8 cellular contexts compared by ENCODE assay signal in the genomic region with DNA sequence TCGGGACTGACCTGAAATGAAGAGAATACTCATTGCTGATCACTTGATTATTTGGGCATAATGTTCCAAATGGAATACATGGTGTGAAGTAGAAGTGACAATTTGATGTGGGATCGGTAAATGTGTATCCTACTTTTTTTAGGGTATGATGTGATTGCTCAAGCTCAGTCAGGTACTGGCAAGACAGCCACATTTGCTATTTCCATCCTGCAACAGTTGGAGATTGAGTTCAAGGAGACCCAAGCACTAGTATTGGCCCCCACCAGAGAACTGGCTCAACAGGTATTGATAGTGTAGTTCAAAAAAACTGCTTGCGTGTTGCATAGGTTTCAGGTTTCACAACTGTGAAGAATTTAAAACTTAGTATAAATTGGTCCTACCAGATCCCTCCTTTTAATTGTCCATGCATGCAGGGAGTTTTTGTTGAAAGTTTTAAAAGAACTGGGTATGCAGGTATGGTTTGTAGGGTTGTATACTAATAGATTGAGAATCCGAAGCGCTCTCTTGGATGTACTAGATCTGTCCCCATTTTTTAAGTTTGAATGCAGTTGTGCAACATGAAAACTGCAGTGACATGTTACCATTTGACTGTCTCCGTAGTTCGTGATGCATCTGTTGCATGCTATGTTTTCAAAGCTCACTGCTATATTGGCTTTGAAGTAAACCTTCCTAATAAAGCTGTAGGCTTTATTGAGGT. TPM values are rescaled to one million over a fixed set of nuclear protein-coding genes. Genes with fewer than 3 reads are reported as not detected.
DNase-seq lines count a peak whose midpoint lies in the region; ATAC-seq and TF ChIP-seq lines count a peak whose summit lies in the region.

No MANE protein-coding gene starts in this region.

- TF ChIP-seq CTCF in kidney epithelial cell (IDR thresholded peaks at IDR 0.05; ENCODE audit: insufficient read depth, low read length, poor library complexity, severe bottlenecking) (no peak), tibial artery (IDR thresholded peaks at IDR 0.05) (no peak)

- H3K27me3 Mint-ChIP-seq in activated T-cell treated with anti-CD3 and anti-CD28 coated beads, Interleukin-2, amount 50 U/mL, for 4 hours (ENCODE audit: low read depth): peaks cover 5% of the 10 kb centered on the region
- no peaks in the 10 kb centered on the region for H3K27me3 Mint-ChIP-seq in activated T-helper 2 cell treated with anti-CD3 and anti-CD28 coated beads, Interferon-gamma antibody, Interleukin-2, Interleukin-4, amounts not matched to agents 10 μg/mL and 5 μg/mL and 100 μg/mL, durations not matched to agents 14 hours and 24 hours and 36 hours (ENCODE audit: low read depth)

- peaks cover 0 to 45% (median 33%) of the 10 kb centered on the region in 4 donors for H3K4me1 ChIP-seq in tibial artery

- H3K4me3 Mint-ChIP-seq in activated T-cell treated with anti-CD3 and anti-CD28 coated beads, Interleukin-2, amount 50 U/mL, for 4 hours: peak overlapping the region; percentile 99
- H3K4me3 Mint-ChIP-seq in activated T-helper 2 cell treated with anti-CD3 and anti-CD28 coated beads, Interferon-gamma antibody, Interleukin-2, Interleukin-4, amounts not matched to agents 10 μg/mL and 5 μg/mL and 100 μg/mL, durations not matched to agents 14 hours and 24 hours and 36 hours (ENCODE audit: low read depth): peak overlapping the region; percentile 96

- no peaks in the 10 kb centered on the region for H3K27me3 ChIP-seq in kidney epithelial cell (ENCODE audit: control insufficient read depth, insufficient read depth, low read length)
- H3K27me3 ChIP-seq in tibial artery: no peaks in the 10 kb centered on the region

- H3K4me3 ChIP-seq in kidney epithelial cell (ENCODE audit: low read depth, low read length) (peak overlapping the region; percentile 99), tibial artery (peak overlapping the region; percentile 81 to 92)

- H3K36me3 Mint-ChIP-seq in activated T-cell treated with anti-CD3 and anti-CD28 coated beads, Interleukin-2, amount 50 U/mL, for 4 hours (ENCODE audit: insufficient read depth): peaks cover 61% of the 10 kb centered on the region
- peaks cover 69% of the 10 kb centered on the region for H3K36me3 Mint-ChIP-seq in activated T-helper 2 cell treated with anti-CD3 and anti-CD28 coated beads, Interferon-gamma antibody, Interleukin-2, Interleukin-4, amounts not matched to agents 10 μg/mL and 5 μg/mL and 100 μg/mL, durations not matched to agents 14 hours and 24 hours and 36 hours (ENCODE audit: low read depth)

- H3K27ac ChIP-seq in tibial artery: peak overlapping the region; percentile 95 to 99

- peak overlapping the region; percentile 99 for H3K27ac Mint-ChIP-seq in activated T-helper 2 cell treated with anti-CD3 and anti-CD28 coated beads, Interferon-gamma antibody, Interleukin-2, Interleukin-4, amounts not matched to agents 10 μg/mL and 5 μg/mL and 100 μg/mL, durations not matched to agents 14 hours and 24 hours and 36 hours

- no peaks in the 10 kb centered on the region for H3K9me3 ChIP-seq in tibial artery

- no peaks in the 10 kb centered on the region for H3K9me3 Mint-ChIP-seq in activated T-cell treated with anti-CD3 and anti-CD28 coated beads, Interleukin-2, amount 50 U/mL, for 4 hours
- no peaks in the 10 kb centered on the region for H3K9me3 Mint-ChIP-seq in activated T-helper 2 cell treated with anti-CD3 and anti-CD28 coated beads, Interferon-gamma antibody, Interleukin-2, Interleukin-4, amounts not matched to agents 10 μg/mL and 5 μg/mL and 100 μg/mL, durations not matched to agents 14 hours and 24 hours and 36 hours

- no peak for ATAC-seq in activated T-cell treated with anti-CD3 and anti-CD28 coated beads, Interleukin-2, amount 50 U/mL, for 4 hours

- H3K36me3 ChIP-seq in kidney epithelial cell (ENCODE audit: control insufficient read depth, insufficient read depth, low read length) (peaks cover 2% of the 10 kb centered on the region), tibial artery (peaks cover 56 to 59% (median 57%) of the 10 kb centered on the region in 3 donors)

- intact Hi-C loops in activated T-helper 2 cell treated with anti-CD3 and anti-CD28 coated beads, Interferon-gamma antibody, Interleukin-2, Interleukin-4, amounts not matched to agents 10 μg/mL and 5 μg/mL and 100 μg/mL, durations not matched to agents 14 hours and 24 hours and 36 hours (cut with micrococcal nuclease): loop anchor here (1.0 to 5.0 kb wide), 4 partner anchors 21 to 168 kb away; a partner anchor contains a TSS
- intact Hi-C loops in tibial artery (cut with DNase I; ENCODE audit: low total_unique reads): no loop called here

- H3K4me1 Mint-ChIP-seq in activated T-cell treated with anti-CD3 and anti-CD28 coated beads, Interleukin-2, amount 50 U/mL, for 4 hours (ENCODE audit: low read depth): peaks cover 41% of the 10 kb centered on the region
- peaks cover 39% of the 10 kb centered on the region for H3K4me1 Mint-ChIP-seq in activated T-helper 2 cell treated with anti-CD3 and anti-CD28 coated beads, Interferon-gamma antibody, Interleukin-2, Interleukin-4, amounts not matched to agents 10 μg/mL and 5 μg/mL and 100 μg/mL, durations not matched to agents 14 hours and 24 hours and 36 hours (ENCODE audit: low read depth)

- no peak for DNase-seq in activated T-cell treated with anti-CD3 and anti-CD28 coated beads, Interleukin-2, amount 50 U/mL, for 4 hours
- no peak for DNase-seq in activated T-cell treated with anti-CD3 and anti-CD28 coated beads, Interleukin-2, amount 50 U/mL, for 1 hour
- no peak for DNase-seq in activated T-helper 2 cell treated with anti-CD3 and anti-CD28 coated beads, Interferon-gamma antibody, Interleukin-2, Interleukin-4, amounts not matched to agents 10 μg/mL and 5 μg/mL and 100 μg/mL, durations not matched to agents 14 hours and 24 hours and 36 hours (ENCODE audit: low spot score)
- no peak for DNase-seq in kidney epithelial cell (ENCODE audit: low read depth)
- DNase-seq in tibial artery: no peak
- DNase-seq in medulla oblongata (ENCODE audit: extremely low spot score): no peak
- DNase-seq in CD1c-positive myeloid dendritic cell (ENCODE audit: extremely low spot score): no peak
- no peak for DNase-seq in NCI-H524 (lab: John Stamatoyannopoulos, UW)

RNA-seq across cellular contexts. Expression of a gene that starts 1.6 kb away (rescaled TPM):
- total RNA-seq in activated T-cell treated with anti-CD3 and anti-CD28 coated beads, Interleukin-2, amount 50 U/mL, for 4 hours: 100 to 1,000 TPM; 665 to 738 (median 720) TPM
- total RNA-seq in activated T-helper 2 cell treated with anti-CD3 and anti-CD28 coated beads, Interferon-gamma antibody, Interleukin-2, Interleukin-4, amounts not matched to agents 10 μg/mL and 5 μg/mL and 100 μg/mL, durations not matched to agents 14 hours and 24 hours and 36 hours: 445 and 450 TPM in 2 replicates
- 269 and 292 TPM in 2 replicates for total RNA-seq in kidney epithelial cell

RNA-seq across cellular contexts. Expression of a gene that starts 21.3 kb away (rescaled TPM):
- 10 to 100 TPM; 91.0 to 92.4 (median 92.2) TPM for total RNA-seq in activated T-cell treated with anti-CD3 and anti-CD28 coated beads, Interleukin-2, amount 50 U/mL, for 4 hours
- 97.2 and 105 TPM in 2 replicates for total RNA-seq in activated T-helper 2 cell treated with anti-CD3 and anti-CD28 coated beads, Interferon-gamma antibody, Interleukin-2, Interleukin-4, amounts not matched to agents 10 μg/mL and 5 μg/mL and 100 μg/mL, durations not matched to agents 14 hours and 24 hours and 36 hours
- total RNA-seq in kidney epithelial cell: 33.3 and 35.0 TPM in 2 replicates

RNA-seq across cellular contexts. Expression of a gene that starts 57.5 kb away (rescaled TPM):
- not detected for total RNA-seq in activated T-cell treated with anti-CD3 and anti-CD28 coated beads, Interleukin-2, amount 50 U/mL, for 4 hours
- total RNA-seq in activated T-helper 2 cell treated with anti-CD3 and anti-CD28 coated beads, Interferon-gamma antibody, Interleukin-2, Interleukin-4, amounts not matched to agents 10 μg/mL and 5 μg/mL and 100 μg/mL, durations not matched to agents 14 hours and 24 hours and 36 hours: not detected in 2 replicates
- total RNA-seq in kidney epithelial cell: not detected in 2 replicates
